Comparison of ENCODE assay signal across 11 cellular contexts in the genomic region with DNA sequence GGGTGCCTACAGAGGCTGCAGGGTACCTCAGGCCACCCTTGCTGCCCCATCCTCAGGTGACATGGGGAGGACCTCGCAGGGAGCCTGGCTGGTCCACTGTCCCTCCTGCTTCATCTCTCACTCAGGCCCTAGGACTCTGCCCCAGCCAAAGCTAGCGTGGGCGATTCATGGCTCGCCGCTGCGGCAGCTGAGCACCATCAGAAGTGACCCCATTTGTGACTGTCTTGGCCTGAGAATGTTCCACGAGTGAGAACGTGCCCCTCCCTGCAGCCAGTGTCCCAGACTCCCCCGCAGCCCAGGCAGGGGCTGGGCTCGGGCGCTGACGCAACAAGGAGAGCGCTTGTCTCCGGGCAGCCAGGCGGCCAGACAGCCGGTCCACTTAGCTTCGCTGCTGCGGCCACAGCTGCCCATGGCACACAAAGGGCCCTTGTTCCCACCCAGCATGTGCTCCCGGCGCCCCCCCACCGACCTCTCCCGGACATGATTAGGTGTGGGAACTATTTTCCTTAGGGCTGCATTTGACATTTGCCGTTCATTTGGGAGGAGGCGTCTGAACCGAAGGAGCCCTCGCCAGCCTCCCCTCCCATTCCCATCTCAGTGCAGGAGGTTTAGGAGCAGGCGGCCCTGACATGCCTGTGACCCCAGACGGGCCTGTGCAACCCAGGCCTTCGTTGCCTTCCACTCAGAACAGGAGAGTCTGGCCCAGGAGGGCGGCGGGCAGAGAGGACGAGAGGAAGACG. TPM values are rescaled to one million over a fixed set of nuclear protein-coding genes. Genes with fewer than 3 reads are reported as not detected.
DNase-seq lines count a peak whose midpoint lies in the region; ATAC-seq, FAIRE-seq and TF ChIP-seq lines count a peak whose summit lies in the region.
"Had no signal": no experiment of that assay in that cellular context is flagged by ENCODE, and none has a peak within 500 bp of the region (broad histone marks: within the 10 kb centered on the region; RNA-seq: fewer than 3 reads in every experiment).

No MANE protein-coding gene starts in this region.

- H3K4me1 Mint-ChIP-seq in astrocyte (ENCODE audit: low read depth, unreplicated experiment) (peaks cover 44% of the 10 kb centered on the region), endothelial cell (ENCODE audit: unreplicated experiment) (peaks cover 2% of the 10 kb centered on the region)
- peaks cover 27% of the 10 kb centered on the region for H3K4me1 Mint-ChIP-seq in CD4-positive, alpha-beta T cell (ENCODE audit: low read depth)

- H3K27me3 Mint-ChIP-seq in astrocyte (ENCODE audit: low read depth, unreplicated experiment) (no peaks in the 10 kb centered on the region), endothelial cell (ENCODE audit: unreplicated experiment) (peaks cover 6% of the 10 kb centered on the region)
- H3K27me3 Mint-ChIP-seq in CD4-positive, alpha-beta T cell: no peaks in the 10 kb centered on the region

- no peaks in the 10 kb centered on the region for H3K36me3 ChIP-seq in astrocyte (ENCODE audit: insufficient read depth, low read length)

- peak overlapping the region; percentile 62 for H3K27ac ChIP-seq in astrocyte (ENCODE audit: low read depth, low read length)
- no peak overlapping the region for H3K27ac ChIP-seq in CD4-positive, alpha-beta T cell (ENCODE audit: low read depth, low read length)

- FAIRE-seq in astrocyte (lab: Jason Lieb, UNC): no peak
- FAIRE-seq: TTC549 had no signal

- no peaks in the 10 kb centered on the region for H3K27me3 ChIP-seq in astrocyte (ENCODE audit: insufficient read depth, low read length)
- no peaks in the 10 kb centered on the region for H3K27me3 ChIP-seq in CD4-positive, alpha-beta T cell (ENCODE audit: control insufficient read depth, insufficient read depth, low read length)

- H3K4me3 Mint-ChIP-seq in astrocyte (ENCODE audit: unreplicated experiment): peak overlapping the region; percentile 29
- H3K4me3 Mint-ChIP-seq in endothelial cell (ENCODE audit: unreplicated experiment): no peak overlapping the region
- H3K4me3 Mint-ChIP-seq in CD4-positive, alpha-beta T cell: no peak overlapping the region
- H3K4me3 Mint-ChIP-seq: CD4-positive, alpha-beta memory T cell had no signal

- H3K4me1 ChIP-seq in astrocyte (ENCODE audit: insufficient read depth, low read length): peaks cover 44% of the 10 kb centered on the region

- H3K36me3 Mint-ChIP-seq in astrocyte (ENCODE audit: low read depth, unreplicated experiment): peaks cover 6% of the 10 kb centered on the region
- H3K36me3 Mint-ChIP-seq in endothelial cell (ENCODE audit: low read depth, unreplicated experiment): no peaks in the 10 kb centered on the region
- no peaks in the 10 kb centered on the region for H3K36me3 Mint-ChIP-seq in CD4-positive, alpha-beta T cell (ENCODE audit: low read depth)
- H3K36me3 Mint-ChIP-seq: CD4-positive, alpha-beta memory T cell had no signal

- CTCF ChIA-PET in CD4-positive, alpha-beta T cell (lab: Charles Lee): no interaction called here

- peak overlapping the region; percentile 69 for H3K4me2 ChIP-seq in astrocyte (ENCODE audit: low read length)

- TF ChIP-seq CTCF in astrocyte (IDR thresholded peaks at IDR 0.05; ENCODE audit: insufficient read depth, low read depth, low read length) (no peak), endothelial cell (IDR thresholded peaks at IDR 0.05; ENCODE audit: unreplicated experiment) (no peak)
- no peak for TF ChIP-seq CTCF in CD4-positive, alpha-beta T cell (IDR thresholded peaks at IDR 0.05)

- peak overlapping the region; percentile 67 for H2AFZ ChIP-seq in astrocyte (ENCODE audit: low read depth, low read length)

- peaks cover 4% of the 10 kb centered on the region for H3K9me3 Mint-ChIP-seq in astrocyte (ENCODE audit: unreplicated experiment)
- no peaks in the 10 kb centered on the region for H3K9me3 Mint-ChIP-seq in endothelial cell (ENCODE audit: unreplicated experiment)
- H3K9me3 Mint-ChIP-seq in CD4-positive, alpha-beta T cell: no peaks in the 10 kb centered on the region

- H3K9ac ChIP-seq in astrocyte (ENCODE audit: low read length): peak overlapping the region; percentile 77

- ATAC-seq in left ventricle myocardium superior: peak; percentile 80
- ATAC-seq in CD4-positive, alpha-beta T cell (ENCODE audit: poor library complexity): no peak

- no peak overlapping the region for H3K4me3 ChIP-seq in astrocyte (ENCODE audit: insufficient read depth, low read depth, low read length)

- H3K9me3 ChIP-seq in astrocyte (ENCODE audit: insufficient read depth, low read depth, low read length): no peaks in the 10 kb centered on the region
- no peaks in the 10 kb centered on the region for H3K9me3 ChIP-seq in CD4-positive, alpha-beta T cell (ENCODE audit: control insufficient read depth, low read length)

- H4K20me1 ChIP-seq in astrocyte (ENCODE audit: insufficient read depth, low read length): no peaks in the 10 kb centered on the region

- no peaks in the 10 kb centered on the region for H3K79me2 ChIP-seq in astrocyte (ENCODE audit: insufficient read depth, low read length)

- H3K27ac Mint-ChIP-seq in astrocyte (ENCODE audit: unreplicated experiment) (peak overlapping the region; percentile 82), endothelial cell (ENCODE audit: unreplicated experiment) (no peak overlapping the region)
- H3K27ac Mint-ChIP-seq in CD4-positive, alpha-beta T cell: no peak overlapping the region

- POLR2A ChIA-PET in CD4-positive, alpha-beta T cell (lab: Charles Lee): no interaction called here

- intact Hi-C loops in left ventricle myocardium superior (cut with micrococcal nuclease): no loop called here
- intact Hi-C loops in CD4-positive, alpha-beta T cell (cut with DNase I, micrococcal nuclease): no loop called here

- peak in 13 of 14 donors; percentile 31 to 92 (median 80) for DNase-seq in C1 segment of cervical spinal cord (lab: John Stamatoyannopoulos, UW)
- peak; percentile 91 for DNase-seq in astrocyte (ENCODE audit: low read depth)
- peak; percentile 90 for DNase-seq in left ventricle myocardium superior
- DNase-seq in pons (ENCODE audit: low spot score): peak; percentile 96
- no peak for DNase-seq in endothelial cell (ENCODE audit: low spot score)
- no peak for DNase-seq in cortex of kidney (lab: John Stamatoyannopoulos, UW)
- no peak for DNase-seq in amniotic stem cell (lab: John Stamatoyannopoulos, UW)
- DNase-seq in CD4-positive, alpha-beta T cell: no peak
- DNase-seq: CD4-positive, alpha-beta memory T cell; KBM-7 had no signal

RNA-seq across cellular contexts. Expression of gene POFUT2, which starts 19.3 kb away (rescaled TPM):
- total RNA-seq in astrocyte: 109 and 119 TPM in 2 replicates
- 15.7 TPM for total RNA-seq in left ventricle myocardium superior
- 37.8 TPM for total RNA-seq in endothelial cell (ENCODE audit: unreplicated experiment)
- 10 to 100 TPM; 56.6 to 57.2 TPM for total RNA-seq in CD4-positive, alpha-beta T cell

Comparison
In these comparisons a context has a peak if more than half of its experiments do, and no peak if none do; other contexts are left out.
1. DNase-seq: peak in C1 segment of cervical spinal cord (13 of 14), astrocyte (single experiment), left ventricle myocardium superior (single experiment) and pons (single experiment); none in endothelial cell (single experiment), cortex of kidney (single experiment), amniotic stem cell (single experiment) and CD4-positive, alpha-beta T cell (0 of 10).